1 cellular context compared by ENCODE assay signal in the genomic region with DNA sequence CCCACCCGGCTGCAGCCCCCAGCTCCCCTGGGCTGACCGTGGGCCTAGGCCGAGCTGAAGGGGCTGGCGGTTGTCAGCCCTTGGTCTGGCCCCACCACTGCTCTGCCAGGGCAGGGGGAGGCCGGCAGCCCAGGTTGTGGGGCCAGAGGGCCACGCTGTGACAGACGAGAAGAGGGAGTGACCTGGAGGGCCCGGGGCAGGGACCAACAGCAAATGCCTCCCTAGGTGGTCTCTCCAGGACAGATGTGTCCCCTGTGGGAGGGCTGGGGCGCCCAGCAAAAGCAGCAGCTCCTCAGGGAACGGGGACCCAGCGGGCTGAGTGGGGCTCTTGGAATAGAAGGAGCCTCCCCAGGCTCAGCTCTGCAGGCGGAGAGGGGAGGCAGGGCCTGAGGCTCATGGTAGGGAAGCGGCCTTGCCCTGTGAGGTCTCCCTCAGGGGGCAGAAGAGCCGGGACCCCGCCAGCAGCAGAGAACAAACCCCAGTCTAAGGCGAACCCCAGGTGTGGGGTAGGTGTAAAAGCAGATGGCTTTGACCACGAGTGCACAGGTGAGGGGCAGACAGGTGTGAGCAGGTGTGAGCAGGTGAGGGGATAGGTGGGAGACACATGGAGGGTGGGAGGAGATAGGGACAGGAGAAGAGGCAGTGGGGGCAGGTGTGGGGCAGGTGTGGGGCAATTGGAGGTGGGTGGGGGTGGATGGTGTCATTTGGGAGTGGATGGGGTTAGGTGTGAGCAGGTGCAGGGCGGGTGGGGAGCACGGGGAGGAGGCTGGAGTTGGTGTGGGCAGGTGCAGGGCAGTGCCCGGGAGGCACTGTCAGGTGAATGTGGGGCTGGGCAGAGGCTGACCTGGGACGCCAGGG.
TF ChIP-seq lines count a peak whose summit lies in the region.

No MANE protein-coding gene starts in this region.

TF ChIP-seq in WTC11, 78 proteins besides CTCF, POLR2A, EP300 and RAD21 (continued from another document):
- TF ChIP-seq, protein P1, sequence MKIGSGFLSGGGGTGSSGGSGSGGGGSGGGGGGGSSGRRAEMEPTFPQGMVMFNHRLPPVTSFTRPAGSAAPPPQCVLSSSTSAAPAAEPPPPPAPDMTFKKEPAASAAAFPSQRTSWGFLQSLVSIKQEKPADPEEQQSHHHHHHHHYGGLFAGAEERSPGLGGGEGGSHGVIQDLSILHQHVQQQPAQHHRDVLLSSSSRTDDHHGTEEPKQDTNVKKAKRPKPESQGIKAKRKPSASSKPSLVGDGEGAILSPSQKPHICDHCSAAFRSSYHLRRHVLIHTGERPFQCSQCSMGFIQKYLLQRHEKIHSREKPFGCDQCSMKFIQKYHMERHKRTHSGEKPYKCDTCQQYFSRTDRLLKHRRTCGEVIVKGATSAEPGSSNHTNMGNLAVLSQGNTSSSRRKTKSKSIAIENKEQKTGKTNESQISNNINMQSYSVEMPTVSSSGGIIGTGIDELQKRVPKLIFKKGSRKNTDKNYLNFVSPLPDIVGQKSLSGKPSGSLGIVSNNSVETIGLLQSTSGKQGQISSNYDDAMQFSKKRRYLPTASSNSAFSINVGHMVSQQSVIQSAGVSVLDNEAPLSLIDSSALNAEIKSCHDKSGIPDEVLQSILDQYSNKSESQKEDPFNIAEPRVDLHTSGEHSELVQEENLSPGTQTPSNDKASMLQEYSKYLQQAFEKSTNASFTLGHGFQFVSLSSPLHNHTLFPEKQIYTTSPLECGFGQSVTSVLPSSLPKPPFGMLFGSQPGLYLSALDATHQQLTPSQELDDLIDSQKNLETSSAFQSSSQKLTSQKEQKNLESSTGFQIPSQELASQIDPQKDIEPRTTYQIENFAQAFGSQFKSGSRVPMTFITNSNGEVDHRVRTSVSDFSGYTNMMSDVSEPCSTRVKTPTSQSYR (CRISPR knock-in tag; IDR thresholded peaks at IDR 0.05): no peak
